ENCODE assay signal across 6 cellular contexts in genomic region chr6:73157870-73158269, GRCh38.
"Had no signal": no experiment of that assay in that cellular context is flagged by ENCODE, and none has a peak within 500 bp of the region (broad histone marks: within the 10 kb centered on the region; RNA-seq: fewer than 3 reads in every experiment).

No MANE protein-coding gene starts in this region.

- H3K27ac ChIP-seq: GM23248, HL-60 had no signal

- H3K36me3 ChIP-seq: HAP-1 had no signal

- H3K9me3 ChIP-seq: HAP-1 had no signal

- H3K9me3 Mint-ChIP-seq: HFFc6 had no signal

- DNase-seq: GM23248, GOT3, HFFc6 had no signal

- H3K4me1 Mint-ChIP-seq: IgD-negative memory B cell had no signal

- H3K4me3 ChIP-seq: GM23248, HAP-1 had no signal

- H3K4me3 Mint-ChIP-seq: HFFc6, IgD-negative memory B cell had no signal

- H3K27ac Mint-ChIP-seq: HFFc6, IgD-negative memory B cell had no signal

- H3K4me1 ChIP-seq: HAP-1 had no signal

- H3K27me3 Mint-ChIP-seq: IgD-negative memory B cell had no signal
